8 cellular contexts compared by ENCODE assay signal in the genomic region with DNA sequence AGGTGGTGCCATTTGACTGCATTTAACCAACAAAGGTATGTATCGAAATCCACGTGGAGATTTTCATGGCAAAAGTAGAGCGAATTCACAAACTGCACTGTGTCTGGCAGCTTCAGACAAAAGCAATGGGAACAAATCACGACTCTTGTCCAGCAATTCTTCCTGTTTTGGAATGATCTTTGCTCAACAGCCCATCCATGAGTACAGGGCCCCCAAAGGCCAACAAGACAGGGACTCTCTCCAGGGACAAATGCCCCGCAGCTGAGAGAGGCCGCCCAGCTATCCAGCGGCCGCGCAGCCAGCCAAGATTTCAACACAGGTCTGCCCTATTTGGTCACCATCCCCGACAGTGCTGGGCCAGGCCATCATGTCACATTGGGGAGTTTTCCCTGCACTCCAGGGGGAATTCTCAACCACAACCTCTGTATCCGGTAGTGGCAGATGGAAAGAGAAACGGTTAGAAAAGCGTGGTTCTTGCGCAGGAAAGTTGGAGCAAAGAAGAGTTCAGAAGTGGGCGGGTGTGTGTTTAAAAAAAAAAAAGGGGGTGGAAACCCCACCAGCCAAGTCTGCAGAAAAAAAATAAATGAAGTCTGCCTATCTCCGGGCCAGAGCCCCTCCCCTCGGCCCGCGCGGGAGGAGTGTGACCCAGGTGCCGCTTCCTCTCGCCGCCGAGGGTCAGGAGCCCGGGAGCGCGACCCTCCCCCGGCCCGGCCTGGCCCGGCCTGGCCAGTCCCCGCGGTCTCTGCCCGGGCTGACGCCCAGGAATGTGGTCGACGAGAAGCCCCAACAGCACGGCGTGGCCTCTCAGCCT. TPM values are rescaled to one million over a fixed set of nuclear protein-coding genes. Genes with fewer than 3 reads are reported as not detected.
DNase-seq lines count a peak whose midpoint lies in the region; ATAC-seq and TF ChIP-seq lines count a peak whose summit lies in the region.

A gene with protein sequence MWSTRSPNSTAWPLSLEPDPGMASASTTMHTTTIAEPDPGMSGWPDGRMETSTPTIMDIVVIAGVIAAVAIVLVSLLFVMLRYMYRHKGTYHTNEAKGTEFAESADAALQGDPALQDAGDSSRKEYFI (plus strand): TSS at position 659 of the 811 bp plus-strand sequence. CDS start 106 bp downstream, at position 765.

- no peak for TF ChIP-seq EP300 in transverse colon (IDR thresholded peaks at IDR 0.05; ENCODE audit: low read depth)

- in situ Hi-C loops in transverse colon (cut with MboI; ENCODE audit: low pct_ligation_motif_present in 1 of 4, low pct_unique_long_range_greater_than_20kb in 1 of 4, low sequenced_read_pairs in 3 of 4), result no loop called here

- peak within 1 kb of the TSS; percentile 95 for H3K4me2 ChIP-seq in DOHH2 (ENCODE audit: low read length)

- H3K36me3 ChIP-seq in DOHH2 (ENCODE audit: control insufficient read depth, low read length) (peaks cover 24% of the 10 kb centered on the region), esophagus (ENCODE audit: control insufficient read depth in 2 of 2, insufficient read depth in 2 of 2, low read length in 1 of 2) (no peaks in the 10 kb centered on the region), muscle layer of colon (ENCODE audit: insufficient read depth, low read length) (no peaks in the 10 kb centered on the region), transverse colon (no peaks in the 10 kb centered on the region)

- DNase-seq in HUDEP-2 (lab: John Stamatoyannopoulos, UW; ENCODE audit: unreplicated experiment in 76 of 76), result peak in 72 of 76 experiments; percentile 12 to 84 (median 65)
- DNase-seq in activated CD8-positive, alpha-beta memory T cell treated with anti-CD3 and anti-CD28 coated beads, Interleukin-2, amount 10 ng/mL, durations not matched to agents 7 days and 5 days, result peak; percentile 62
- peak; percentile 55 for DNase-seq in transverse colon
- DNase-seq in HuH-7 (ENCODE audit: low spot score), result no peak

- H3K9me3 ChIP-seq in DOHH2 (ENCODE audit: control insufficient read depth, insufficient read depth, low read length) (no peaks in the 10 kb centered on the region), esophagus (ENCODE audit: control insufficient read depth in 2 of 2, insufficient read depth in 1 of 2, low read depth in 1 of 2, low read length in 1 of 2) (no peaks in the 10 kb centered on the region), muscle layer of colon (ENCODE audit: low read length) (no peaks in the 10 kb centered on the region), transverse colon (no peaks in the 10 kb centered on the region)

- intact Hi-C loops in transverse colon (cut with DNase I; ENCODE audit: low total_unique reads), result no loop called here

- peak within 1 kb of the TSS; percentile 97 for H3K4me3 Mint-ChIP-seq in activated CD8-positive, alpha-beta memory T cell treated with anti-CD3 and anti-CD28 coated beads, Interleukin-2, amount 10 ng/mL, durations not matched to agents 7 days and 5 days

- H3K27ac Mint-ChIP-seq in activated CD8-positive, alpha-beta memory T cell treated with anti-CD3 and anti-CD28 coated beads, Interleukin-2, amount 10 ng/mL, durations not matched to agents 7 days and 5 days, result peak within 1 kb of the TSS; percentile 93

- peaks cover 2% of the 10 kb centered on the region for H3K9me3 Mint-ChIP-seq in activated CD8-positive, alpha-beta memory T cell treated with anti-CD3 and anti-CD28 coated beads, Interleukin-2, amount 10 ng/mL, durations not matched to agents 7 days and 5 days (ENCODE audit: low read depth)

- peaks cover 20% of the 10 kb centered on the region for H3K36me3 Mint-ChIP-seq in activated CD8-positive, alpha-beta memory T cell treated with anti-CD3 and anti-CD28 coated beads, Interleukin-2, amount 10 ng/mL, durations not matched to agents 7 days and 5 days

- H3K4me3 ChIP-seq in DOHH2 (ENCODE audit: low read length) (peak within 1 kb of the TSS; percentile 76), esophagus (ENCODE audit: low read depth in 1 of 2, low read length in 2 of 2) (peak within 1 kb of the TSS; percentile 44 to 67), muscle layer of colon (ENCODE audit: low read depth in 1 of 2, low read length in 2 of 2) (peak within 1 kb of the TSS; percentile 67 to 88), transverse colon (peak within 1 kb of the TSS; percentile 23 to 74 (median 62))

- peak within 1 kb of the TSS; percentile 94 for H3K9ac ChIP-seq in muscle layer of colon (ENCODE audit: low read length)

- peaks cover 6% of the 10 kb centered on the region; the same call in 1 of the 2 replicates for H3F3A ChIP-seq in DOHH2 (ENCODE audit: control insufficient read depth, insufficient read depth)

- WGBS in esophagus, 2 donors, result 10 to 12% methylated on average over 38 of the region's 38 CpGs
- 26 to 83% methylated on average over 2 to 36 of the region's 38 CpGs for WGBS in transverse colon (ENCODE audit: low coverage in 1 of 2), 2 donors

- TF ChIP-seq POLR2A in transverse colon (IDR thresholded peaks at IDR 0.05), result peak; percentile 32

- no peaks in the 10 kb centered on the region for H3K27me3 ChIP-seq in DOHH2 (ENCODE audit: control insufficient read depth, low read length)
- no peaks in the 10 kb centered on the region for H3K27me3 ChIP-seq in esophagus (ENCODE audit: control insufficient read depth in 1 of 2, insufficient read depth in 2 of 2, low read length in 2 of 2)
- H3K27me3 ChIP-seq in muscle layer of colon (ENCODE audit: control insufficient read depth in 1 of 2, insufficient read depth in 2 of 2, low read length in 2 of 2), result no peaks in the 10 kb centered on the region
- peaks cover 7% of the 10 kb centered on the region for H3K27me3 ChIP-seq in transverse colon

- no peaks in the 10 kb centered on the region for H4K20me1 ChIP-seq in DOHH2 (ENCODE audit: control insufficient read depth, insufficient read depth, low read depth, low read length)

- CTCF ChIA-PET in activated CD8-positive, alpha-beta memory T cell treated with anti-CD3 and anti-CD28 coated beads, Interleukin-2, amount 10 ng/mL, durations not matched to agents 7 days and 5 days (lab: Charles Lee), result interaction anchor here (1.1 to 1.7 kb wide), 2 partner anchors 103 to 127 kb away, joined by 3 to 5 read pairs; no protein-coding TSS in a partner anchor

- H3K79me2 ChIP-seq in DOHH2 (ENCODE audit: control insufficient read depth, low read length), result peaks cover 47% of the 10 kb centered on the region

- H3K27me3 Mint-ChIP-seq in activated CD8-positive, alpha-beta memory T cell treated with anti-CD3 and anti-CD28 coated beads, Interleukin-2, amount 10 ng/mL, durations not matched to agents 7 days and 5 days, result no peaks in the 10 kb centered on the region

- ATAC-seq in GM21447 (IDR thresholded peaks at IDR 0.05; ENCODE audit: unreplicated experiment), result peak; percentile 29
- peak; percentile 16 for ATAC-seq in activated CD8-positive, alpha-beta memory T cell treated with anti-CD3 and anti-CD28 coated beads, Interleukin-2, amount 10 ng/mL, durations not matched to agents 7 days and 5 days

- TF ChIP-seq CTCF in DOHH2 (IDR thresholded peaks at IDR 0.05; ENCODE audit: low read depth, low read length, poor library complexity, severe bottlenecking), result no peak
- TF ChIP-seq CTCF in transverse colon (IDR thresholded peaks at IDR 0.05), result no peak

- H3K27ac ChIP-seq in DOHH2 (ENCODE audit: low read depth, low read length) (peak within 1 kb of the TSS; percentile 84), esophagus (ENCODE audit: low read depth in 2 of 2, low read length in 1 of 2) (peak within 1 kb of the TSS; percentile 81 to 88), muscle layer of colon (ENCODE audit: low read depth, low read length) (peak within 1 kb of the TSS; percentile 75), transverse colon (peak within 1 kb of the TSS; percentile 90 to 95 (median 94))

- H3K4me1 Mint-ChIP-seq in activated CD8-positive, alpha-beta memory T cell treated with anti-CD3 and anti-CD28 coated beads, Interleukin-2, amount 10 ng/mL, durations not matched to agents 7 days and 5 days, result peaks cover 33% of the 10 kb centered on the region

- H3K4me1 ChIP-seq in DOHH2 (ENCODE audit: control insufficient read depth, low read length) (peaks cover 43% of the 10 kb centered on the region), esophagus (ENCODE audit: control insufficient read depth in 2 of 2, insufficient read depth in 2 of 2, low read length in 1 of 2) (peaks cover 3 to 29% of the 10 kb centered on the region in 2 donors), muscle layer of colon (ENCODE audit: insufficient read depth, low read length) (peaks cover 40% of the 10 kb centered on the region), transverse colon (peaks cover 19 to 35% (median 21%) of the 10 kb centered on the region in 4 donors)

- H3K9me2 ChIP-seq in DOHH2 (replicated peaks; ENCODE audit: control insufficient read depth, low read length), result no peaks in the 10 kb centered on the region

RNA-seq across cellular contexts. Expression of the gene that starts here (rescaled TPM):
- total RNA-seq in activated CD8-positive, alpha-beta memory T cell treated with anti-CD3 and anti-CD28 coated beads, Interleukin-2, amount 10 ng/mL, durations not matched to agents 7 days and 5 days, result 10 to 100 TPM; 87.6 to 99.8 TPM
- 10 to 100 TPM; 23.7 to 25.0 TPM for polyA plus RNA-seq in esophagus
- total RNA-seq in transverse colon, result 10 to 100 TPM; 19.1 to 40.2 (median 28.5) TPM
